1 cellular context compared by ENCODE assay signal in genomic region chrX:130339408-130340222, GRCh38.
TF ChIP-seq lines count a peak whose summit lies in the region.

SLC25A14 (plus strand) TSS chrX:130339919; CDS start chrX:130340279, 360 bp downstream.

TF ChIP-seq in A549, 52 proteins besides CTCF, POLR2A, EP300 and RAD21 (continued from another document):
- TF ChIP-seq MAX (IDR thresholded peaks at IDR 0.05): peak; percentile 51
- no peak for TF ChIP-seq JUNB (IDR thresholded peaks at IDR 0.05)
- peak; percentile 86 for TF ChIP-seq PHF8 (IDR thresholded peaks at IDR 0.05; ENCODE audit: borderline replicate concordance, low read depth)
- no peak for TF ChIP-seq PBX3 (IDR thresholded peaks at IDR 0.05)
- TF ChIP-seq CHD4 (IDR thresholded peaks at IDR 0.05; ENCODE audit: borderline replicate concordance): no peak
- TF ChIP-seq KDM1A (IDR thresholded peaks at IDR 0.05; ENCODE audit: low read depth): no peak
- no peak for TF ChIP-seq NR3C1 (IDR thresholded peaks at IDR 0.05)
- no peak for TF ChIP-seq RARB (CRISPR knock-in tag; IDR thresholded peaks at IDR 0.05)
- TF ChIP-seq REST (IDR thresholded peaks at IDR 0.05): no peak
- TF ChIP-seq ZC3H11A (IDR thresholded peaks at IDR 0.05): no peak
- TF ChIP-seq MAFK (IDR thresholded peaks at IDR 0.05; ENCODE audit: partially characterized antibody): no peak
- TF ChIP-seq RFX5 (IDR thresholded peaks at IDR 0.05): no peak
- TF ChIP-seq MAZ (IDR thresholded peaks at IDR 0.05; ENCODE audit: borderline replicate concordance, low read depth, low read length): no peak
- no peak for TF ChIP-seq EHF (CRISPR knock-in tag; IDR thresholded peaks at IDR 0.05)
- no peak for TF ChIP-seq TFCP2L1 (CRISPR knock-in tag; IDR thresholded peaks at IDR 0.05)
- no peak for TF ChIP-seq SREBF2 (IDR thresholded peaks at IDR 0.05)
- no peak for TF ChIP-seq USF2 (IDR thresholded peaks at IDR 0.05)
- no peak for TF ChIP-seq NPAS2 (CRISPR knock-in tag; IDR thresholded peaks at IDR 0.05; ENCODE audit: borderline replicate concordance)
- TF ChIP-seq CEBPB (IDR thresholded peaks at IDR 0.05): no peak
- no peak for TF ChIP-seq EHMT2 (IDR thresholded peaks at IDR 0.05; ENCODE audit: low read depth)
- TF ChIP-seq ESRRA (IDR thresholded peaks at IDR 0.05; ENCODE audit: borderline replicate concordance, low read length): no peak
- peak; percentile 76 for TF ChIP-seq E2F6 (IDR thresholded peaks at IDR 0.05; ENCODE audit: borderline replicate concordance, low read depth)
TF ChIP-seq in A549: peak in this region for 8.
